ENCODE assay signal across 16 cellular contexts in the genomic region with DNA sequence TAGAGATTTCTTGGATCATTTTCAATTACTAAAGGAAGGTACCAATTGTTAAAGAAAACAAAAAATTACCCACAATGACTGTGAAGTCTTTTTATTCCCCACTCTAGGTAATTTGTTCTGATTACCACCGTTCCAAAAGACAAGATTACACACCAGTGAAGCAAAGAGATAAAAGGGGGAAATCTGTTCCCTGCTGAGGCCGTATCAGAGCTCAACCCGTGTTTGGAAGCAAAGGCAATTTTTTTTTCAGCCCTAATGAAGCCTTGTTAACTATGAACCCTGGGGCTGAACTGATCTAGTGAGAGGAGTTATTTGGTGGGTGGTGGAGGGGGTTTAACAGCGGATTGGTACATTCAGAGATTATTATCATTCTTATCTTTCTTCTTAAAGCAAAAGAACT.
"Had no signal": no experiment of that assay in that cellular context is flagged by ENCODE, and none has a peak within 500 bp of the region (broad histone marks: within the 10 kb centered on the region; RNA-seq: fewer than 3 reads in every experiment).

No MANE protein-coding gene starts in this region.

- ATAC-seq: gastroesophageal sphincter, heart right ventricle, left colon had no signal

- H3K27ac ChIP-seq: cardiac muscle cell, gastroesophageal sphincter, heart right ventricle, stomach, testis had no signal

- H3K36me3 ChIP-seq: cardiac muscle cell, gastroesophageal sphincter, heart right ventricle, ovary, stomach had no signal

- DNase-seq: activated CD4-positive, alpha-beta T cell treated with anti-CD3 and anti-CD28 coated beads, Interleukin-2, amount 50 U/mL, for 4 hours; activated CD4-positive, CD25-positive, alpha-beta regulatory T cell treated with anti-CD3 and anti-CD28 coated beads, Interleukin-2, amount 50 U/mL, for 72 hours; activated naive CD4-positive, alpha-beta T cell; activated naive CD8-positive, alpha-beta T cell treated with anti-CD3 and anti-CD28 coated beads, Interleukin-2, amount 10 ng/mL, durations not matched to agents 7 days and 5 days; activated T-cell treated with anti-CD3 and anti-CD28 coated beads for 4 hours; dorsolateral prefrontal cortex; endodermal cell; erythroblast; heart right ventricle; left colon; ovary; stimulated activated CD4-positive, alpha-beta T cell treated with anti-CD3 and anti-CD28 coated beads, Interleukin-1b, Interleukin-23, amount 100 ng/mL, for 48 hours; stomach had no signal

- H3K9me3 ChIP-seq: gastroesophageal sphincter, ovary, testis had no signal

- H3K27me3 ChIP-seq: cardiac muscle cell, dorsolateral prefrontal cortex, gastroesophageal sphincter, heart right ventricle, ovary, stomach, testis had no signal

- H3K4me3 ChIP-seq: cardiac muscle cell, dorsolateral prefrontal cortex, gastroesophageal sphincter, heart right ventricle, ovary, stomach, testis had no signal
